Comparison of ENCODE assay signal across 14 cellular contexts in genomic region chr7:157503229-157503628, GRCh38.
A peak's percentile ranks its signal among the peaks of the same experiment; 100 is the strongest.
DNase-seq lines count a peak whose midpoint lies in the region; ATAC-seq, FAIRE-seq and TF ChIP-seq lines count a peak whose summit lies in the region.
"Had no signal": no experiment of that assay in that cellular context is flagged by ENCODE, and none has a peak within 500 bp of the region (broad histone marks: within the 10 kb centered on the region; RNA-seq: fewer than 3 reads in every experiment).

No MANE protein-coding gene starts in this region.

- no peak for TF ChIP-seq CTCF in left ventricle myocardium inferior (IDR thresholded peaks at IDR 0.05; ENCODE audit: borderline replicate concordance)
- no peak for TF ChIP-seq CTCF in WI38 (IDR thresholded peaks at IDR 0.05; ENCODE audit: low read depth, low read length)
- no peak for TF ChIP-seq CTCF in endothelial cell of umbilical vein (IDR thresholded peaks at IDR 0.05; ENCODE audit: extremely low read depth in 1 of 2, insufficient read depth in 1 of 2, low read depth in 1 of 2, low read length in 2 of 2)
- no peak for TF ChIP-seq CTCF in upper lobe of left lung (IDR thresholded peaks at IDR 0.05)

- intact Hi-C loops in left ventricle myocardium inferior (cut with micrococcal nuclease) (no loop called here), Right ventricle myocardium inferior (cut with DNase I) (no loop called here), endothelial cell of umbilical vein (cut with micrococcal nuclease) (loop anchor here (1.0 kb wide), 1 partner anchor 70 kb away; no protein-coding TSS in a partner anchor), aorta (cut with DNase I) (no loop called here)

- dilution Hi-C loops in endothelial cell of umbilical vein (cut with MboI; ENCODE audit: extremely low pct_ligation_motif_present, low sequenced_read_pairs): no loop called here

- H3K4me2 ChIP-seq in endothelial cell of umbilical vein (ENCODE audit: insufficient read depth, low read length): peak overlapping the region; percentile 49

- H2AFZ ChIP-seq in endothelial cell of umbilical vein (ENCODE audit: low read depth, low read length): peak overlapping the region; percentile 19

- POLR2A ChIA-PET in endothelial cell of umbilical vein (lab: Charles Lee): no interaction called here

- ATAC-seq in Right ventricle myocardium inferior (no peak), upper lobe of left lung (ENCODE audit: low FRiP score in 2 of 2) (no peak), aorta (ENCODE audit: low FRiP score) (no peak)

- no peak for TF ChIP-seq EP300 in upper lobe of left lung (IDR thresholded peaks at IDR 0.05)

- TSS peak; percentile 73 for BruUV-seq in endothelial cell of umbilical vein (replicated peaks; lab: Mats Ljungman, UMichigan)

- no peaks in the 10 kb centered on the region for H3K9me1 ChIP-seq in endothelial cell of umbilical vein (replicated peaks; ENCODE audit: control insufficient read depth, extremely low read depth, insufficient read depth, low read length)

- H3K4me1 ChIP-seq in left ventricle myocardium inferior (peaks cover 5% of the 10 kb centered on the region), endothelial cell of umbilical vein (ENCODE audit: control insufficient read depth, extremely low read depth, insufficient read depth, low read length) (peaks cover 9% of the 10 kb centered on the region), upper lobe of left lung (peaks cover 0 to 9% (median 5%) of the 10 kb centered on the region in 4 donors), aorta (ENCODE audit: control insufficient read depth in 1 of 2, insufficient read depth in 2 of 2, low read length in 2 of 2) (no peaks in the 10 kb centered on the region)

- H3K36me3 ChIP-seq in left ventricle myocardium inferior: no peaks in the 10 kb centered on the region
- H3K36me3 ChIP-seq in endothelial cell of umbilical vein (ENCODE audit: control insufficient read depth in 2 of 2, extremely low read depth in 1 of 2, insufficient read depth in 2 of 2, low read length in 2 of 2): no peaks in the 10 kb centered on the region
- no peaks in the 10 kb centered on the region for H3K36me3 ChIP-seq in upper lobe of left lung
- no peaks in the 10 kb centered on the region for H3K36me3 ChIP-seq in aorta (ENCODE audit: control insufficient read depth in 1 of 2, insufficient read depth in 2 of 2, low read length in 1 of 2)
- H3K36me3 ChIP-seq: brain microvascular endothelial cell had no signal

- H4K20me1 ChIP-seq in endothelial cell of umbilical vein (replicated peaks; ENCODE audit: control insufficient read depth, extremely low read depth, insufficient read depth, low read length): no peaks in the 10 kb centered on the region

- peaks cover 28% of the 10 kb centered on the region for H3K9me3 ChIP-seq in left ventricle myocardium inferior (replicated peaks)
- H3K9me3 ChIP-seq in endothelial cell of umbilical vein (replicated peaks; ENCODE audit: control insufficient read depth, insufficient read depth, low read length): no peaks in the 10 kb centered on the region
- H3K9me3 ChIP-seq in upper lobe of left lung: peaks cover 0 to 11% (median 6%) of the 10 kb centered on the region in 4 donors
- H3K9me3 ChIP-seq in aorta (ENCODE audit: control insufficient read depth, low read length): no peaks in the 10 kb centered on the region

- WGBS in upper lobe of left lung, 2 donors: 45 to 57% methylated on average over 4 of the region's 4 CpGs
- 78 to 81% methylated on average over 4 of the region's 4 CpGs for WGBS in aorta, 2 donors

- CTCF ChIA-PET in endothelial cell of umbilical vein (lab: Charles Lee): no interaction called here

- H3K4me3 ChIP-seq in left ventricle myocardium inferior: peak overlapping the region; percentile 45
- peak overlapping the region; percentile 7 for H3K4me3 ChIP-seq in WI38 (ENCODE audit: low read depth, low read length)
- H3K4me3 ChIP-seq in endothelial cell of umbilical vein (replicated peaks in 1 of 3; ENCODE audit: insufficient read depth in 1 of 3, low read depth in 1 of 3, low read length in 3 of 3): peak overlapping the region in 2 of 3 experiments; percentile 8 to 12
- peak overlapping the region in 2 of 4 donors; percentile 0 to 14 for H3K4me3 ChIP-seq in upper lobe of left lung
- H3K4me3 ChIP-seq in aorta (ENCODE audit: low read length in 2 of 2): no peak overlapping the region

- no peak for FAIRE-seq in endothelial cell of umbilical vein (lab: Jason Lieb, UNC)
- FAIRE-seq: endometrium, GM12891, kidney had no signal

- no peak for DNase-seq in left ventricle myocardium inferior
- DNase-seq in Right ventricle myocardium inferior (ENCODE audit: missing footprints): no peak
- no peak for DNase-seq in endothelial cell of umbilical vein (ENCODE audit: low read depth, low spot score)
- DNase-seq in upper lobe of left lung: no peak
- no peak for DNase-seq in aorta
- DNase-seq in foreskin melanocyte: no peak
- no peak for DNase-seq in epidermal melanocyte (ENCODE audit: insufficient read length, low spot score)
- DNase-seq: kidney, NCI-H2171 treated with DMSO at 0.1 percent for 48 hours, SHP77 treated with DMSO at 0.1 percent for 48 hours had no signal

- H3K27me3 ChIP-seq in left ventricle myocardium inferior (ENCODE audit: low read depth): peaks cover 47% of the 10 kb centered on the region
- no peaks in the 10 kb centered on the region for H3K27me3 ChIP-seq in endothelial cell of umbilical vein (ENCODE audit: control insufficient read depth in 2 of 2, insufficient read depth in 2 of 2, low read length in 2 of 2)
- H3K27me3 ChIP-seq in upper lobe of left lung: no peaks in the 10 kb centered on the region
- no peaks in the 10 kb centered on the region for H3K27me3 ChIP-seq in aorta (ENCODE audit: control insufficient read depth in 1 of 2, insufficient read depth in 2 of 2, low read length in 1 of 2)
- H3K27me3 ChIP-seq: brain microvascular endothelial cell had no signal

- TF ChIP-seq POLR2A in endothelial cell of umbilical vein (IDR thresholded peaks at IDR 0.05; ENCODE audit: low read depth, low read length) (no peak), upper lobe of left lung (IDR thresholded peaks at IDR 0.05) (no peak)

- H3K9ac ChIP-seq in endothelial cell of umbilical vein (replicated peaks; ENCODE audit: extremely low read depth, insufficient read depth, low read length): peak overlapping the region; percentile 40

- H3K27ac ChIP-seq in left ventricle myocardium inferior (replicated peaks) (peak overlapping the region; percentile 70), endothelial cell of umbilical vein (ENCODE audit: insufficient read depth, low read depth, low read length) (peak overlapping the region; percentile 61), upper lobe of left lung (peak overlapping the region in 3 of 4 donors; percentile 0 to 36 (median 12)), aorta (ENCODE audit: low read depth in 1 of 2, low read length in 2 of 2) (no peak overlapping the region)
- H3K27ac ChIP-seq: brain microvascular endothelial cell had no signal

- no peaks in the 10 kb centered on the region for H3K79me2 ChIP-seq in endothelial cell of umbilical vein (ENCODE audit: control insufficient read depth, insufficient read depth, low read length)

TF ChIP-seq in endothelial cell of umbilical vein, 7 proteins besides CTCF, POLR2A, EP300 and RAD21:
- TF ChIP-seq JUN (IDR thresholded peaks at IDR 0.05; ENCODE audit: borderline replicate concordance, insufficient read depth, insufficient read length, low read depth): no peak
- no peak for TF ChIP-seq FOS (IDR thresholded peaks at IDR 0.05; ENCODE audit: borderline replicate concordance, insufficient read depth, low read length)

Comparison
In these comparisons a context has a peak if more than half of its experiments do, and no peak if none do; other contexts are left out.
1. H3K27ac ChIP-seq: peak in left ventricle myocardium inferior (single experiment), endothelial cell of umbilical vein (single experiment) and upper lobe of left lung (3 of 4); none in aorta (0 of 2).
2. H3K4me3 ChIP-seq: peak in left ventricle myocardium inferior (single experiment), WI38 (single experiment) and endothelial cell of umbilical vein (2 of 3); none in aorta (0 of 2).